Comparison of ENCODE assay signal across 16 cellular contexts in genomic region chr2:171592026-171592555, GRCh38.
A peak's percentile ranks its signal among the peaks of the same experiment; 100 is the strongest.
DNase-seq lines count a peak whose midpoint lies in the region; ATAC-seq and TF ChIP-seq lines count a peak whose summit lies in the region.
"Had no signal": no experiment of that assay in that cellular context is flagged by ENCODE, and none has a peak within 500 bp of the region (broad histone marks: within the 10 kb centered on the region; RNA-seq: fewer than 3 reads in every experiment).

No MANE protein-coding gene starts in this region.

- H2BK120ac ChIP-seq in IMR-90 (ENCODE audit: low read depth, low read length) = no peak overlapping the region

- no peak overlapping the region for H3K56ac ChIP-seq in IMR-90 (ENCODE audit: extremely low read depth, insufficient read depth, low read length)

- no peak overlapping the region for H4K91ac ChIP-seq in IMR-90 (ENCODE audit: insufficient read depth, low read depth, low read length)

- no peaks in the 10 kb centered on the region for H4K20me1 ChIP-seq in IMR-90 (ENCODE audit: insufficient read depth, low read length)
- H4K20me1 ChIP-seq: BLaER1 treated with 17β-estradiol and CSF1 and Interleukin-3, amounts not matched to agents 10 nM and 100 nM had no signal

- WGBS in IMR-90 (ENCODE audit: extremely low coverage in 2 of 2, insufficient read length in 1 of 2), 2 experiments = 30% methylated on average over 3 of the region's 7 CpGs; no CpG with 5 or more reads in 1 of the 2 experiments

- H3K9ac ChIP-seq in IMR-90 (ENCODE audit: low read depth, low read length) = no peak overlapping the region
- H3K9ac ChIP-seq: BLaER1 treated with 17β-estradiol and CSF1 and Interleukin-3, amounts not matched to agents 10 nM and 100 nM; KMS-11 had no signal

- no peak overlapping the region for H3K14ac ChIP-seq in IMR-90 (replicated peaks; ENCODE audit: low read depth, low read length)

- DNase-seq in COR-L47 (lab: John Stamatoyannopoulos, UW) (peak; percentile 2), IMR-90 (no peak), SJCRH30 (peak in 1 of 2 experiments; percentile 27), iPS-NIHi11 (ENCODE audit: low spot score) (peak; percentile 19), NCI-H510A (lab: John Stamatoyannopoulos, UW) (no peak)
- no peak for DNase-seq in stimulated activated naive CD8-positive, alpha-beta T cell treated with anti-CD3 and anti-CD28 coated beads, Interleukin-15, Interleukin-2, amounts not matched to agents 100 U/mL and 50 U/mL, for 24 hours
- no peak for DNase-seq in stimulated activated CD4-positive, alpha-beta T cell treated with anti-CD3 and anti-CD28 coated beads, Interleukin-15, amount 100 ng/mL, for 24 hours
- DNase-seq: activated CD4-positive, alpha-beta T cell treated with anti-CD3 and anti-CD28 coated beads, Interleukin-2, amount 10 ng/mL, durations not matched to agents 7 days and 5 days; H7; NCI-H1417; NCI-H526; nephron progenitor cell; upper lobe of left lung had no signal

- ATAC-seq in IMR-90 (ENCODE audit: low read depth) = no peak
- no peak for ATAC-seq in stimulated activated naive CD8-positive, alpha-beta T cell treated with anti-CD3 and anti-CD28 coated beads, Interleukin-15, Interleukin-2, amounts not matched to agents 100 U/mL and 50 U/mL, for 24 hours
- ATAC-seq in activated CD4-positive, CD25-positive, alpha-beta regulatory T cell treated with anti-CD3 and anti-CD28 coated beads, Interleukin-2, amount 50 U/mL, for 24 hours = no peak

- no peak overlapping the region for H2AK9ac ChIP-seq in IMR-90 (replicated peaks; ENCODE audit: low read depth, low read length, poor library complexity)

- peak overlapping the region; percentile 78 for H3K4me2 ChIP-seq in IMR-90 (ENCODE audit: low read depth, low read length)
- H3K4me2 ChIP-seq: BLaER1 treated with 17β-estradiol and CSF1 and Interleukin-3, amounts not matched to agents 10 nM and 100 nM; KMS-11 had no signal

- no peak overlapping the region for H2AK5ac ChIP-seq in IMR-90 (ENCODE audit: low read depth, low read length)

- BruUV-seq in IMR-90 (replicated peaks; lab: Mats Ljungman, UMichigan) = no TSS peak

- no peak overlapping the region for H3K4ac ChIP-seq in IMR-90 (ENCODE audit: low read depth, low read length)

- no peak overlapping the region for H2BK20ac ChIP-seq in IMR-90 (ENCODE audit: low read depth, low read length)

- H4K5ac ChIP-seq in IMR-90 (ENCODE audit: low read depth, low read length) = no peak overlapping the region

- no peak for TF ChIP-seq CTCF in IMR-90 (conservative IDR thresholded peaks at IDR 0.05; ENCODE audit: low read depth, low read length)

- H3K36me3 ChIP-seq in IMR-90 (ENCODE audit: control insufficient read depth, insufficient read depth, low read length) (no peaks in the 10 kb centered on the region), SJCRH30 (no peaks in the 10 kb centered on the region)
- H3K36me3 ChIP-seq: BLaER1 treated with 17β-estradiol and CSF1 and Interleukin-3, amounts not matched to agents 10 nM and 100 nM; upper lobe of left lung had no signal

- H3K79me1 ChIP-seq in IMR-90 (ENCODE audit: low read depth in 1 of 2, low read length in 2 of 2) = no peaks in the 10 kb centered on the region

- no peak overlapping the region for H4K8ac ChIP-seq in IMR-90 (ENCODE audit: low read depth in 2 of 2, low read length in 2 of 2)

- H3K4me1 ChIP-seq in IMR-90 (ENCODE audit: control insufficient read depth, insufficient read depth, low read length) (peaks cover 3% of the 10 kb centered on the region; the same call in 1 of the 2 replicates), SJCRH30 (no peaks in the 10 kb centered on the region)
- H3K4me1 ChIP-seq: BLaER1 treated with 17β-estradiol and CSF1 and Interleukin-3, amounts not matched to agents 10 nM and 100 nM; upper lobe of left lung had no signal

- peaks cover 4% of the 10 kb centered on the region; the same call in 1 of the 2 replicates for H3K9me1 ChIP-seq in IMR-90 (ENCODE audit: insufficient read depth, low read length)

- no peak overlapping the region for H2AFZ ChIP-seq in IMR-90 (replicated peaks; ENCODE audit: low read length, poor library complexity)

- no peak for TF ChIP-seq POLR2A in IMR-90 (IDR thresholded peaks at IDR 0.05; ENCODE audit: low read depth, low read length)

- POLR2A ChIA-PET in IMR-90 (lab: Charles Lee; ENCODE audit: unreplicated experiment) = no interaction called here

- TF ChIP-seq RAD21 in IMR-90 (IDR thresholded peaks at IDR 0.05; ENCODE audit: low read length) = no peak

- CTCF ChIA-PET in IMR-90 (lab: Yijun Ruan, JAX) = no interaction called here

- intact Hi-C loops in IMR-90 (cut with micrococcal nuclease) = no loop called here

- H2BK5ac ChIP-seq in IMR-90 (ENCODE audit: low read depth, low read length, poor library complexity, severe bottlenecking) = no peak overlapping the region

- in situ Hi-C loops in IMR-90 (cut with MboI; ENCODE audit: low sequenced_read_pairs) = loop anchor here (10.0 kb wide), 1 partner anchor 543 kb away; no protein-coding TSS in a partner anchor

- no peak overlapping the region for H3K18ac ChIP-seq in IMR-90 (ENCODE audit: low read depth, low read length)

- H3K4me3 ChIP-seq in IMR-90 (ENCODE audit: insufficient read depth, low read depth, low read length) = no peak overlapping the region
- peak overlapping the region; percentile 36 for H3K4me3 ChIP-seq in SJCRH30
- H3K4me3 ChIP-seq: BLaER1 treated with 17β-estradiol and CSF1 and Interleukin-3, amounts not matched to agents 10 nM and 100 nM; upper lobe of left lung had no signal

- H3K9me3 ChIP-seq in IMR-90 (ENCODE audit: control insufficient read depth, insufficient read depth, low read length) = peaks cover 2% of the 10 kb centered on the region; the same call in 1 of the 2 replicates
- 0 out of 2 replicates have a peak, but pooled peaks cover 3% of the 10 kb centered on the region for H3K9me3 ChIP-seq in SJCRH30 (replicated peaks)

- dilution Hi-C loops in IMR-90 (cut with HindIII; ENCODE audit: low sequenced_read_pairs, unreplicated experiment) = no loop called here

- H2BK15ac ChIP-seq in IMR-90 (ENCODE audit: low read depth, low read length) = no peak overlapping the region

- no peak overlapping the region for H3K23ac ChIP-seq in IMR-90 (ENCODE audit: low read depth, low read length)

- no peak overlapping the region for H3K27ac ChIP-seq in IMR-90 (ENCODE audit: insufficient read depth, low read length)
- H3K27ac ChIP-seq in SJCRH30 = no peak overlapping the region
- H3K27ac ChIP-seq: BLaER1 treated with 17β-estradiol and CSF1 and Interleukin-3, amounts not matched to agents 10 nM and 100 nM; KMS-11; upper lobe of left lung had no signal

- H3K27me3 ChIP-seq in IMR-90 (ENCODE audit: control insufficient read depth, insufficient read depth, low read length) = peaks cover 6% of the 10 kb centered on the region
- no peaks in the 10 kb centered on the region for H3K27me3 ChIP-seq in SJCRH30
- H3K27me3 ChIP-seq: BLaER1 treated with 17β-estradiol and CSF1 and Interleukin-3, amounts not matched to agents 10 nM and 100 nM; upper lobe of left lung had no signal

TF ChIP-seq in IMR-90, 13 proteins besides CTCF, POLR2A, EP300 and RAD21:
- TF ChIP-seq USF2 (IDR thresholded peaks at IDR 0.05; ENCODE audit: low read depth, low read length) = no peak
- TF ChIP-seq, protein P1, sequence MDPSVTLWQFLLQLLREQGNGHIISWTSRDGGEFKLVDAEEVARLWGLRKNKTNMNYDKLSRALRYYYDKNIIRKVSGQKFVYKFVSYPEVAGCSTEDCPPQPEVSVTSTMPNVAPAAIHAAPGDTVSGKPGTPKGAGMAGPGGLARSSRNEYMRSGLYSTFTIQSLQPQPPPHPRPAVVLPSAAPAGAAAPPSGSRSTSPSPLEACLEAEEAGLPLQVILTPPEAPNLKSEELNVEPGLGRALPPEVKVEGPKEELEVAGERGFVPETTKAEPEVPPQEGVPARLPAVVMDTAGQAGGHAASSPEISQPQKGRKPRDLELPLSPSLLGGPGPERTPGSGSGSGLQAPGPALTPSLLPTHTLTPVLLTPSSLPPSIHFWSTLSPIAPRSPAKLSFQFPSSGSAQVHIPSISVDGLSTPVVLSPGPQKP (IDR thresholded peaks at IDR 0.05; ENCODE audit: borderline replicate concordance, low read depth, low read length) = no peak
- TF ChIP-seq RCOR1 (IDR thresholded peaks at IDR 0.05; ENCODE audit: insufficient replicate concordance, low read length) = no peak
- no peak for TF ChIP-seq RFX5 (IDR thresholded peaks at IDR 0.05; ENCODE audit: low read depth, low read length)
- TF ChIP-seq CHD1 (IDR thresholded peaks at IDR 0.05; ENCODE audit: low read depth, low read length) = no peak
- no peak for TF ChIP-seq CEBPB (IDR thresholded peaks at IDR 0.05; ENCODE audit: low read depth, low read length)
- no peak for TF ChIP-seq MAFK (IDR thresholded peaks at IDR 0.05; ENCODE audit: low read depth, low read length)
- no peak for TF ChIP-seq MAZ (IDR thresholded peaks at IDR 0.05; ENCODE audit: borderline replicate concordance, low read depth, low read length)
- no peak for TF ChIP-seq BHLHE40 (IDR thresholded peaks at IDR 0.05; ENCODE audit: low read depth, low read length)
- TF ChIP-seq FOS (IDR thresholded peaks at IDR 0.05; ENCODE audit: low read depth, low read length) = no peak
- TF ChIP-seq MXI1 (IDR thresholded peaks at IDR 0.05; ENCODE audit: borderline replicate concordance, low read depth, low read length) = no peak

Comparison
In these comparisons a context has a peak if more than half of its experiments do, and no peak if none do; other contexts are left out.
1. DNase-seq: peak in COR-L47 (single experiment) and iPS-NIHi11 (single experiment); none in IMR-90 (single experiment), stimulated activated naive CD8-positive, alpha-beta T cell treated with anti-CD3 and anti-CD28 coated beads, Interleukin-15, Interleukin-2, amounts not matched to agents 100 U/mL and 50 U/mL, for 24 hours (single experiment), NCI-H510A (single experiment) and stimulated activated CD4-positive, alpha-beta T cell treated with anti-CD3 and anti-CD28 coated beads, Interleukin-15, amount 100 ng/mL, for 24 hours (single experiment).